14 cellular contexts compared by ENCODE assay signal in the genomic region with DNA sequence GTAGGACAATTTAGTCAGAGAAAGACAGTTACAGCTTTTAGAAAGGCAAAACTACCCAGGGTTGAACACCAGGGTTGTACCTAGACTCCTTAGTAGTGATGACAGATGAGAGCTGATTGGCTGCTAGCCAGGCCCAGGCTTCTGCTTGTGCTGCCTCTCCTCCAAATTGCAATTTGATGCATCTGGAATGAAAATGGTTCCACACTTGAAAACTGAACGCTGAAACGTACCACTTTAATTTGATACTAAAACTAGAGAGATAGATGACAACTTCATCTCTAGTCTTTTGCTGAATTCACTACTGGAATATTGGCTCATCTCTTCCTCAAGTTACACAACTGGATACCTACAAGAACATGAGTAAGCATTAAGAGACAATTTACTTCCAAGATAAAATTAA. TPM values are rescaled to one million over a fixed set of nuclear protein-coding genes. Genes with fewer than 3 reads are reported as not detected.
DNase-seq lines count a peak whose midpoint lies in the region; ATAC-seq and TF ChIP-seq lines count a peak whose summit lies in the region.
"Had no signal": no experiment of that assay in that cellular context is flagged by ENCODE, and none has a peak within 500 bp of the region (broad histone marks: within the 10 kb centered on the region; RNA-seq: fewer than 3 reads in every experiment).

No MANE protein-coding gene starts in this region.

- peaks cover 0 to 100% (median 97%) of the 10 kb centered on the region in 9 donors for H3K36me3 ChIP-seq in heart left ventricle

- POLR2A ChIA-PET in T-cell (lab: Charles Lee) = interaction anchor here in 1 of 2 donors (0.6 kb wide), 1 partner anchor 10 kb away, joined by 3 read pairs; no protein-coding TSS in a partner anchor

- CTCF ChIA-PET in T-cell (lab: Charles Lee) = no interaction called here

- peak overlapping the region in 11 of 12 donors; percentile 5 to 78 (median 60) for H3K27ac ChIP-seq in heart left ventricle
- H3K27ac ChIP-seq: skin epidermis had no signal

- H3K9me3 ChIP-seq in heart left ventricle = no peaks in the 10 kb centered on the region

- no peaks in the 10 kb centered on the region for H3K9me3 Mint-ChIP-seq in T-cell
- H3K9me3 Mint-ChIP-seq: CD8-positive, alpha-beta T cell had no signal

- peaks cover 0 to 34% (median 9%) of the 10 kb centered on the region in 12 donors for H3K4me1 ChIP-seq in heart left ventricle

- peak; percentile 20 for DNase-seq in Ammon's horn (ENCODE audit: low spot score)
- peak; percentile 22 for DNase-seq in GM04503 (ENCODE audit: low read depth)
- DNase-seq in T-cell = no peak
- peak; percentile 69 to 88 (median 76) for DNase-seq in heart left ventricle
- no peak for DNase-seq in lower leg skin (ENCODE audit: low spot score in 2 of 2)
- no peak for DNase-seq in Kasumi-1 (lab: John Stamatoyannopoulos, UW)
- DNase-seq: activated gamma-delta T cell treated with Interleukin-2 at 50 U/mL for 16 hours; central memory CD4-positive, alpha-beta T cell; NCI-H774; SHP77 treated with DMSO at 0.1 percent for 48 hours had no signal

- no peaks in the 10 kb centered on the region for H3K4me1 Mint-ChIP-seq in T-cell

- peak overlapping the region; percentile 7 to 16 for H3K27ac Mint-ChIP-seq in T-cell
- H3K27ac Mint-ChIP-seq: CD8-positive, alpha-beta T cell had no signal

- no peaks in the 10 kb centered on the region for H3K27me3 ChIP-seq in heart left ventricle

- 31 to 46% (median 39%) methylated on average over 2 of the region's 2 CpGs for WGBS in heart left ventricle, 4 donors
- 59 to 62% methylated on average over 2 of the region's 2 CpGs for WGBS in lower leg skin, 2 donors

- intact Hi-C loops in heart left ventricle (cut with DNase I) = no loop called here
- intact Hi-C loops in lower leg skin (cut with DNase I; ENCODE audit: low total_unique reads) = no loop called here

- no peak for ATAC-seq in T-cell (replicated peaks in 1 of 4)
- ATAC-seq in heart left ventricle = peak; percentile 82 to 86 (median 84)
- ATAC-seq in HG03469 (IDR thresholded peaks at IDR 0.05; ENCODE audit: unreplicated experiment) = no peak
- ATAC-seq in HG02981 (IDR thresholded peaks at IDR 0.05; ENCODE audit: unreplicated experiment) = no peak
- ATAC-seq: CD8-positive, alpha-beta T cell had no signal

- no peak for TF ChIP-seq POLR2A in heart left ventricle (IDR thresholded peaks at IDR 0.05)
- no peak for TF ChIP-seq POLR2A in lower leg skin (IDR thresholded peaks at IDR 0.05)

- no peak for TF ChIP-seq CTCF in heart left ventricle (IDR thresholded peaks at IDR 0.05)
- TF ChIP-seq CTCF in lower leg skin (IDR thresholded peaks at IDR 0.05) = no peak

- H3K4me3 Mint-ChIP-seq in T-cell = no peak overlapping the region
- H3K4me3 Mint-ChIP-seq: CD8-positive, alpha-beta T cell had no signal

- H3K27me3 Mint-ChIP-seq in T-cell = no peaks in the 10 kb centered on the region

- H3K4me3 ChIP-seq in heart left ventricle (no peak overlapping the region), lower leg skin (ENCODE audit: low read depth, poor library complexity, severe bottlenecking) (no peak overlapping the region)
- H3K4me3 ChIP-seq: skin epidermis had no signal

- H3K36me3 Mint-ChIP-seq in T-cell = peaks cover 34% of the 10 kb centered on the region

RNA-seq across cellular contexts. Expression of a gene that starts 19.2 kb away (rescaled TPM):
- total RNA-seq in T-cell (100 to 1,000 TPM; 249 to 308 (median 276) TPM), heart left ventricle (10 to 100 TPM; 24.4 to 56.9 (median 42.5) TPM), lower leg skin (100 to 1,000 TPM in 3 of 4 donors, 10 to 100 TPM in 1; 96.1 to 302 (median 120) TPM)
- 10 to 100 TPM; 20.1 to 41.6 TPM for polyA plus RNA-seq in heart left ventricle

Comparison
In these comparisons a context has a peak if more than half of its experiments do, and no peak if none do; other contexts are left out.
1. DNase-seq: peak in Ammon's horn (single experiment), GM04503 (single experiment) and heart left ventricle (5 of 5); none in T-cell (0 of 34), lower leg skin (0 of 2) and Kasumi-1 (0 of 2).
2. ATAC-seq: peak in heart left ventricle (4 of 4); none in T-cell (0 of 4), HG03469 (single experiment) and HG02981 (single experiment).